ENCODE assay signal across 24 cellular contexts in the genomic region with DNA sequence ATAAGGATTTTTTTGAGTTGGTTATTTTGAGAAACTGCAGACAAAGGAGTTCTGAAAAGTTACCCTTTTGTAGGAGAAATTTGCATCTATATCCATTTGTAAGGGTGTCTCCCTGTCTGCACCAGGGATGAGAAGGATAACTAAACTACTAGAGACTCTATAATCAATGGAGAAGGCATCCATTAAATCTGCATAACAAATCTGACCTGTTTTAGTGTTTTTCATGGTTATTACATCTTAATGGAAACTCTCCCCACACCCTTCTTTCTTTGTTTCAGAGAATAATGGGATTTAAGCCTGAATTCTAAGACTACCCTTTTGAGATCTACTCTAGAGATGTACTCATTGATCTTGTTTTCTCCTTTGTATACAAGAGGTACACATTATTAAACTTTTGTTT.
"Had no signal": no experiment of that assay in that cellular context is flagged by ENCODE, and none has a peak within 500 bp of the region (broad histone marks: within the 10 kb centered on the region; RNA-seq: fewer than 3 reads in every experiment).

No MANE protein-coding gene starts in this region.

- H3K36me3 ChIP-seq: ascending aorta, SJSA1 had no signal

- H3K4me3 Mint-ChIP-seq: activated B cell treated with CpG ODN at 0.5 μM for 24 hours; activated CD4-positive, alpha-beta memory T cell treated with anti-CD3 and anti-CD28 coated beads for 36 hours; activated CD4-positive, alpha-beta T cell treated with anti-CD3 and anti-CD28 coated beads, Interleukin-2, amount 10 ng/mL, durations not matched to agents 24 days and 14 days; activated naive CD8-positive, alpha-beta T cell treated with anti-CD3 and anti-CD28 coated beads, Interleukin-2, amount 50 U/mL, for 24 hours; activated T-cell treated with anti-CD3 and anti-CD28 coated beads, Interleukin-2, amount 50 U/mL, for 4 hours; T-helper 1 cell treated with Interleukin-12 subunit alpha and Interleukin-12 subunit beta and Interleukin-4 antibody, amounts not matched to agents 30 μg/mL and 1 μg/mL, for 36 hours had no signal

- H3K36me3 Mint-ChIP-seq: activated CD4-positive, alpha-beta memory T cell treated with anti-CD3 and anti-CD28 coated beads for 36 hours; activated naive CD4-positive, alpha-beta T cell treated with anti-CD3 and anti-CD28 coated beads, Interleukin-2, amount 50 U/mL, for 72 hours had no signal

- H3K27me3 Mint-ChIP-seq: activated B cell treated with CpG ODN at 0.5 μM for 24 hours; activated CD4-positive, alpha-beta memory T cell treated with anti-CD3 and anti-CD28 coated beads for 36 hours; activated CD4-positive, alpha-beta T cell treated with anti-CD3 and anti-CD28 coated beads, Interleukin-2, amount 10 ng/mL, durations not matched to agents 24 days and 14 days; activated naive CD8-positive, alpha-beta T cell treated with anti-CD3 and anti-CD28 coated beads, Interleukin-2, amount 50 U/mL, for 24 hours had no signal

- DNase-seq: activated B cell treated with CpG ODN at 0.5 μM for 24 hours; activated CD4-positive, alpha-beta memory T cell treated with anti-CD3 and anti-CD28 coated beads for 36 hours; activated CD4-positive, alpha-beta T cell treated with anti-CD3 and anti-CD28 coated beads for 1 hour; activated CD4-positive, alpha-beta T cell treated with anti-CD3 and anti-CD28 coated beads, Interleukin-2, amount 10 ng/mL, durations not matched to agents 24 days and 14 days; activated CD8-positive, alpha-beta memory T cell treated with anti-CD3 and anti-CD28 coated beads for 24 hours; activated effector memory CD4-positive, alpha-beta T cell treated with anti-CD3 and anti-CD28 coated beads, Interleukin-2, amount 50 U/mL, for 16 hours; activated naive CD4-positive, alpha-beta T cell treated with Interleukin-2 at 50 U/mL for 16 hours; activated naive CD8-positive, alpha-beta T cell treated with anti-CD3 and anti-CD28 coated beads, Interleukin-2, amount 50 U/mL, for 24 hours; activated T-cell treated with anti-CD3 and anti-CD28 coated beads, Interleukin-2, amount 50 U/mL, for 4 hours; amniotic stem cell; body of pancreas; NCI-H1092; NCI-H1417; NCI-H2029; NCI-H2107; NCI-H510A treated with DMSO at 0.1 percent for 48 hours; NCI-H69; PC-3; SHP77 had no signal

- H3K27ac ChIP-seq: ascending aorta, body of pancreas, KMS-11, SJSA1 had no signal

- H3K27me3 ChIP-seq: ascending aorta, body of pancreas, SJSA1 had no signal

- H3K4me2 ChIP-seq: KMS-11 had no signal

- ATAC-seq: activated naive CD4-positive, alpha-beta T cell treated with anti-CD3 and anti-CD28 coated beads, Interleukin-2, amount 50 U/mL, for 72 hours; activated naive CD8-positive, alpha-beta T cell treated with anti-CD3 and anti-CD28 coated beads, Interleukin-2, amount 50 U/mL, for 24 hours; activated T-cell treated with anti-CD3 and anti-CD28 coated beads, Interleukin-2, amount 50 U/mL, for 4 hours; body of pancreas; PC-3 had no signal

- H3K9me3 Mint-ChIP-seq: activated CD4-positive, alpha-beta memory T cell treated with anti-CD3 and anti-CD28 coated beads for 36 hours; activated CD4-positive, alpha-beta T cell treated with anti-CD3 and anti-CD28 coated beads, Interleukin-2, amount 10 ng/mL, durations not matched to agents 24 days and 14 days; activated naive CD4-positive, alpha-beta T cell treated with anti-CD3 and anti-CD28 coated beads, Interleukin-2, amount 50 U/mL, for 72 hours; activated naive CD8-positive, alpha-beta T cell treated with anti-CD3 and anti-CD28 coated beads, Interleukin-2, amount 50 U/mL, for 24 hours; activated T-cell treated with anti-CD3 and anti-CD28 coated beads, Interleukin-2, amount 50 U/mL, for 4 hours; T-helper 1 cell treated with Interleukin-12 subunit alpha and Interleukin-12 subunit beta and Interleukin-4 antibody, amounts not matched to agents 30 μg/mL and 1 μg/mL, for 36 hours had no signal

- H3K4me1 Mint-ChIP-seq: activated B cell treated with CpG ODN at 0.5 μM for 24 hours; activated CD4-positive, alpha-beta T cell treated with anti-CD3 and anti-CD28 coated beads, Interleukin-2, amount 10 ng/mL, durations not matched to agents 24 days and 14 days; activated naive CD8-positive, alpha-beta T cell treated with anti-CD3 and anti-CD28 coated beads, Interleukin-2, amount 50 U/mL, for 24 hours had no signal

- H3K9ac ChIP-seq: KMS-11 had no signal

- H3K4me3 ChIP-seq: ascending aorta, body of pancreas, SJSA1 had no signal

- H3K4me1 ChIP-seq: ascending aorta, body of pancreas, SJSA1 had no signal

- H3K27ac Mint-ChIP-seq: activated B cell treated with CpG ODN at 0.5 μM for 24 hours; activated CD4-positive, alpha-beta memory T cell treated with anti-CD3 and anti-CD28 coated beads for 36 hours; activated CD4-positive, alpha-beta T cell treated with anti-CD3 and anti-CD28 coated beads, Interleukin-2, amount 10 ng/mL, durations not matched to agents 24 days and 14 days; activated naive CD4-positive, alpha-beta T cell treated with anti-CD3 and anti-CD28 coated beads, Interleukin-2, amount 50 U/mL, for 72 hours; activated naive CD8-positive, alpha-beta T cell treated with anti-CD3 and anti-CD28 coated beads, Interleukin-2, amount 50 U/mL, for 24 hours; T-helper 1 cell treated with Interleukin-12 subunit alpha and Interleukin-12 subunit beta and Interleukin-4 antibody, amounts not matched to agents 30 μg/mL and 1 μg/mL, for 36 hours had no signal

- H3K9me3 ChIP-seq: ascending aorta, body of pancreas, SJSA1 had no signal
